ENCODE assay signal across 8 cellular contexts in the genomic region with DNA sequence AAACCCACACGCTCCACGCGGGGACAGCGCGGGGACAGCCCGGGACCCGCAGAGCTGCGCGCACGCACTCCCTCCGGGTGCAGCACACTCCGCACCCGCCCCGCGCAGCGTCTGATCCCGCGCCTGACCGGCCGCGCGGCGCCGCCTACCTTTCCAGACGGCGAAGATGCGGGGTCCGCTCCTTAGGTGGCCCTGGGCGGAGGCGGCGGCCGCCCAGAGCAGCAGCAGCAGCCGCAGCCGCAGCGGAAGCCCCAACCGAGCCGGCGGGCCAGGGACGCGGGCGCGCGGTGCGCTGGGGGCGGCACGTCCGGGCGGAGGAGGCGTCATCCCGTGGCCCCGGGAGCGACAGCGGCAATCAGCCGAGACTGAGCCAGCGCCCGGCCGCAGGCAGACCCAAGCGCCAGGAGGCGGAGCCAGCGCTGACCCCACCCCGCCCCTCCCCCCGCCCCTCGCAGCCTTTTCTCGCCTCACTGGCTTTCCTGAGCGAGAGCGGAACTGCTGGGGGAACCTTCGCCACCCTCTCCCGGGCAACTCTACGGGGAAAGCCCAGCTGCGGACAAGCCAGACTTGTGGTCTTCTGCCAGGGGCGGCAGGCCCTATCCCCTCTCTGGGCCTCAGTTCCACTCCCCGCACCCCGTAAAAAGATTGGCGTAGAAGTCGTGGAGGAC. TPM values are rescaled to one million over a fixed set of nuclear protein-coding genes. Genes with fewer than 3 reads are reported as not detected.
DNase-seq lines count a peak whose midpoint lies in the region; ATAC-seq and TF ChIP-seq lines count a peak whose summit lies in the region.

A gene with protein sequence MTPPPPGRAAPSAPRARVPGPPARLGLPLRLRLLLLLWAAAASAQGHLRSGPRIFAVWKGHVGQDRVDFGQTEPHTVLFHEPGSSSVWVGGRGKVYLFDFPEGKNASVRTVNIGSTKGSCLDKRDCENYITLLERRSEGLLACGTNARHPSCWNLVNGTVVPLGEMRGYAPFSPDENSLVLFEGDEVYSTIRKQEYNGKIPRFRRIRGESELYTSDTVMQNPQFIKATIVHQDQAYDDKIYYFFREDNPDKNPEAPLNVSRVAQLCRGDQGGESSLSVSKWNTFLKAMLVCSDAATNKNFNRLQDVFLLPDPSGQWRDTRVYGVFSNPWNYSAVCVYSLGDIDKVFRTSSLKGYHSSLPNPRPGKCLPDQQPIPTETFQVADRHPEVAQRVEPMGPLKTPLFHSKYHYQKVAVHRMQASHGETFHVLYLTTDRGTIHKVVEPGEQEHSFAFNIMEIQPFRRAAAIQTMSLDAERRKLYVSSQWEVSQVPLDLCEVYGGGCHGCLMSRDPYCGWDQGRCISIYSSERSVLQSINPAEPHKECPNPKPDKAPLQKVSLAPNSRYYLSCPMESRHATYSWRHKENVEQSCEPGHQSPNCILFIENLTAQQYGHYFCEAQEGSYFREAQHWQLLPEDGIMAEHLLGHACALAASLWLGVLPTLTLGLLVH (minus strand): TSS at position 367 of the 668 bp plus-strand sequence. CDS start 40 bp downstream, at position 327.

- intact Hi-C loops in Panc1 (cut with micrococcal nuclease; ENCODE audit: unreplicated experiment) = loop anchor here (2.0 kb wide), 1 partner anchor 27 kb away; the partner anchor contains the start of gene UBL7
- intact Hi-C loops in naive thymus-derived CD4-positive, alpha-beta T cell (cut with micrococcal nuclease) = loop anchor here (1.0 to 10.0 kb wide), 6 partner anchors 15 to 181 kb away; partner anchors contain the start of genes ARID3B (in 1 of the 2) and CLK3 (in 1 of the 2)

- peak within 1 kb of the TSS; percentile 77 to 92 (median 83) for H3K4me3 Mint-ChIP-seq in CD4-positive, CD25-positive, alpha-beta regulatory T cell
- H3K4me3 Mint-ChIP-seq in naive thymus-derived CD4-positive, alpha-beta T cell = peak within 1 kb of the TSS; percentile 72 to 88 (median 78)
- H3K4me3 Mint-ChIP-seq in stimulated activated naive B cell treated with anti-CD40 and anti-IgM and Interleukin-4, amounts not matched to agents 10 μg/mL and 1 μg/mL and 100 μg/mL, for 72 hours = peak within 1 kb of the TSS; percentile 91 to 94

- H3K27ac ChIP-seq in CD4-positive, CD25-positive, alpha-beta regulatory T cell (ENCODE audit: insufficient read depth, low read length, poor library complexity, severe bottlenecking) = peak within 1 kb of the TSS; percentile 41
- peak within 1 kb of the TSS; percentile 76 for H3K27ac ChIP-seq in Panc1 (ENCODE audit: low read length)
- H3K27ac ChIP-seq in naive thymus-derived CD4-positive, alpha-beta T cell (ENCODE audit: low read depth, low read length) = no peak within 1 kb of the TSS

- TF ChIP-seq CTCF in Panc1 (IDR thresholded peaks at IDR 0.05) (no peak), fibroblast of mammary gland (conservative IDR thresholded peaks at IDR 0.05; ENCODE audit: control insufficient read depth, insufficient read depth, low read depth, low read length) (no peak)

- H3K4me1 ChIP-seq in CD4-positive, CD25-positive, alpha-beta regulatory T cell (ENCODE audit: control insufficient read depth, insufficient read depth, low read length, poor library complexity, severe bottlenecking) = peaks cover 25% of the 10 kb centered on the region
- H3K4me1 ChIP-seq in Panc1 (ENCODE audit: control insufficient read depth, insufficient read depth, low read length) = peaks cover 44% of the 10 kb centered on the region
- peaks cover 6 to 35% of the 10 kb centered on the region in 2 donors for H3K4me1 ChIP-seq in naive thymus-derived CD4-positive, alpha-beta T cell (ENCODE audit: control insufficient read depth in 2 of 2, insufficient read depth in 2 of 2, low read length in 2 of 2)

- peak within 1 kb of the TSS; percentile 52 to 89 (median 75) for H3K27ac Mint-ChIP-seq in CD4-positive, CD25-positive, alpha-beta regulatory T cell
- H3K27ac Mint-ChIP-seq in naive thymus-derived CD4-positive, alpha-beta T cell = peak within 1 kb of the TSS in 4 of 9 donors; percentile 65 to 89 (median 72)
- H3K27ac Mint-ChIP-seq in stimulated activated naive B cell treated with anti-CD40 and anti-IgM and Interleukin-4, amounts not matched to agents 10 μg/mL and 1 μg/mL and 100 μg/mL, for 72 hours = peak within 1 kb of the TSS; percentile 99

- DNase-seq in CD4-positive, CD25-positive, alpha-beta regulatory T cell = peak; percentile 63 to 89 (median 65)
- DNase-seq in Panc1 (ENCODE audit: low read depth, low spot score) (no peak), activated T-helper 1 cell treated with Interleukin-2 at 50 U/mL for 16 hours (ENCODE audit: low read depth) (peak; percentile 61), fibroblast of mammary gland (ENCODE audit: low read depth) (peak; percentile 68)
- DNase-seq in naive thymus-derived CD4-positive, alpha-beta T cell = peak; percentile 32 to 90 (median 53)
- DNase-seq in stimulated activated naive B cell treated with anti-CD40 and anti-IgM and Interleukin-4, amounts not matched to agents 10 μg/mL and 1 μg/mL and 100 μg/mL, for 72 hours = peak; percentile 83

- no peaks in the 10 kb centered on the region for H3K9me3 ChIP-seq in CD4-positive, CD25-positive, alpha-beta regulatory T cell (ENCODE audit: control insufficient read depth in 2 of 2, low read length in 2 of 2)
- no peaks in the 10 kb centered on the region for H3K9me3 ChIP-seq in Panc1 (ENCODE audit: control insufficient read depth, insufficient read depth, low read depth, low read length)
- no peaks in the 10 kb centered on the region for H3K9me3 ChIP-seq in naive thymus-derived CD4-positive, alpha-beta T cell (ENCODE audit: control insufficient read depth in 2 of 3, low read length in 3 of 3)

- in situ Hi-C loops in Panc1 (cut with HindIII; ENCODE audit: low pct_unique_long_range_greater_than_20kb, low sequenced_read_pairs) = no loop called here

- H3K36me3 ChIP-seq in CD4-positive, CD25-positive, alpha-beta regulatory T cell (ENCODE audit: control insufficient read depth, insufficient read depth, low read length) = no peaks in the 10 kb centered on the region
- H3K36me3 ChIP-seq in Panc1 (ENCODE audit: control insufficient read depth, insufficient read depth, low read length) = no peaks in the 10 kb centered on the region
- H3K36me3 ChIP-seq in naive thymus-derived CD4-positive, alpha-beta T cell (ENCODE audit: control insufficient read depth in 2 of 3, insufficient read depth in 3 of 3, low read length in 3 of 3) = no peaks in the 10 kb centered on the region

- peak within 1 kb of the TSS; percentile 53 for H3K4me3 ChIP-seq in CD4-positive, CD25-positive, alpha-beta regulatory T cell (ENCODE audit: low read depth, low read length)
- H3K4me3 ChIP-seq in Panc1 (ENCODE audit: low read depth in 2 of 2, low read length in 2 of 2) = peak within 1 kb of the TSS; percentile 71
- peak within 1 kb of the TSS; percentile 77 for H3K4me3 ChIP-seq in fibroblast of mammary gland (ENCODE audit: control insufficient read depth, low read depth, low read length)
- peak within 1 kb of the TSS; percentile 50 for H3K4me3 ChIP-seq in naive thymus-derived CD4-positive, alpha-beta T cell (ENCODE audit: low read length)

- POLR2A ChIA-PET in Panc1 (lab: Charles Lee) = no interaction called here
- POLR2A ChIA-PET in naive thymus-derived CD4-positive, alpha-beta T cell (lab: Charles Lee) = interaction anchor here (0.6 kb wide), 1 partner anchor 58 kb away, joined by 3 read pairs; no protein-coding TSS in a partner anchor

- H3K9me3 Mint-ChIP-seq in CD4-positive, CD25-positive, alpha-beta regulatory T cell = no peaks in the 10 kb centered on the region
- H3K9me3 Mint-ChIP-seq in naive thymus-derived CD4-positive, alpha-beta T cell = peaks cover 0 to 3% (median 0%) of the 10 kb centered on the region in 11 donors
- H3K9me3 Mint-ChIP-seq in stimulated activated naive B cell treated with anti-CD40 and anti-IgM and Interleukin-4, amounts not matched to agents 10 μg/mL and 1 μg/mL and 100 μg/mL, for 72 hours = no peaks in the 10 kb centered on the region

- H3K4me1 Mint-ChIP-seq in CD4-positive, CD25-positive, alpha-beta regulatory T cell = peaks cover 0 to 41% (median 20%) of the 10 kb centered on the region in 4 donors
- H3K4me1 Mint-ChIP-seq in naive thymus-derived CD4-positive, alpha-beta T cell = peaks cover 7 to 57% (median 16%) of the 10 kb centered on the region in 7 donors
- H3K4me1 Mint-ChIP-seq in stimulated activated naive B cell treated with anti-CD40 and anti-IgM and Interleukin-4, amounts not matched to agents 10 μg/mL and 1 μg/mL and 100 μg/mL, for 72 hours = peaks cover 63 to 84% of the 10 kb centered on the region in 2 donors

- no peaks in the 10 kb centered on the region for H3K36me3 Mint-ChIP-seq in CD4-positive, CD25-positive, alpha-beta regulatory T cell
- no peaks in the 10 kb centered on the region for H3K36me3 Mint-ChIP-seq in naive thymus-derived CD4-positive, alpha-beta T cell
- H3K36me3 Mint-ChIP-seq in stimulated activated naive B cell treated with anti-CD40 and anti-IgM and Interleukin-4, amounts not matched to agents 10 μg/mL and 1 μg/mL and 100 μg/mL, for 72 hours = peaks cover 43 to 45% of the 10 kb centered on the region in 2 donors

- no TSS peak for BruUV-seq in Panc1 (replicated peaks; lab: Mats Ljungman, UMichigan)

- no peaks in the 10 kb centered on the region for H3K27me3 ChIP-seq in CD4-positive, CD25-positive, alpha-beta regulatory T cell (ENCODE audit: control insufficient read depth, insufficient read depth, low read length)
- H3K27me3 ChIP-seq in Panc1 (ENCODE audit: control insufficient read depth, insufficient read depth, low read length) = no peaks in the 10 kb centered on the region
- no peaks in the 10 kb centered on the region for H3K27me3 ChIP-seq in naive thymus-derived CD4-positive, alpha-beta T cell (ENCODE audit: control insufficient read depth in 2 of 2, insufficient read depth in 2 of 2, low read length in 2 of 2)

- peaks cover 5% of the 10 kb centered on the region for H3K27me3 Mint-ChIP-seq in CD4-positive, CD25-positive, alpha-beta regulatory T cell
- H3K27me3 Mint-ChIP-seq in naive thymus-derived CD4-positive, alpha-beta T cell = peaks cover 0 to 3% (median 0%) of the 10 kb centered on the region in 5 donors
- no peaks in the 10 kb centered on the region for H3K27me3 Mint-ChIP-seq in stimulated activated naive B cell treated with anti-CD40 and anti-IgM and Interleukin-4, amounts not matched to agents 10 μg/mL and 1 μg/mL and 100 μg/mL, for 72 hours

- CTCF ChIA-PET in Panc1 (lab: Charles Lee) = no interaction called here
- CTCF ChIA-PET in naive thymus-derived CD4-positive, alpha-beta T cell (lab: Charles Lee) = interaction anchor here (0.6 to 1.4 kb wide), 3 partner anchors 31 to 58 kb away, joined by 3 to 5 read pairs (median 4); no protein-coding TSS in a partner anchor

- ATAC-seq in CD4-positive, CD25-positive, alpha-beta regulatory T cell (ENCODE audit: low read depth in 2 of 2) = peak; percentile 79
- ATAC-seq in GM19351 (IDR thresholded peaks at IDR 0.05; ENCODE audit: unreplicated experiment) = peak; percentile 68
- ATAC-seq in HG03571 (IDR thresholded peaks at IDR 0.05; ENCODE audit: unreplicated experiment) = peak; percentile 50
- peak; percentile 92 for ATAC-seq in Panc1
- ATAC-seq in naive thymus-derived CD4-positive, alpha-beta T cell = peak; percentile 87
- peak; percentile 73 to 80 for ATAC-seq in stimulated activated naive B cell treated with anti-CD40 and anti-IgM and Interleukin-4, amounts not matched to agents 10 μg/mL and 1 μg/mL and 100 μg/mL, for 72 hours (replicated peaks)

RNA-seq across cellular contexts. Expression of the gene that starts here (rescaled TPM):
- 5.0 TPM for total RNA-seq in CD4-positive, CD25-positive, alpha-beta regulatory T cell
- under 1 TPM in 3 of 4 donors, not detected in 1; 0.09 to 0.39 (median 0.11) TPM for polyA plus RNA-seq in CD4-positive, CD25-positive, alpha-beta regulatory T cell
- total RNA-seq in Panc1 (2021; ENCODE audit: unreplicated experiment) = 11.2 TPM
- polyA plus RNA-seq in Panc1 (2012; ENCODE audit: insufficient read length) = 6.3 TPM
- 10 to 100 TPM in 2 of 5 experiments, 1 to 10 TPM in 3; 1.6 to 15.7 (median 5.0) TPM for total RNA-seq in naive thymus-derived CD4-positive, alpha-beta T cell
- not detected for polyA plus RNA-seq in naive thymus-derived CD4-positive, alpha-beta T cell
